Comparison of ENCODE assay signal across 1 cellular context in genomic region chr1:66929999-66930822, GRCh38.
TF ChIP-seq lines count a peak whose summit lies in the region.

No MANE protein-coding gene starts in this region.

TF ChIP-seq in HepG2, 621 proteins besides CTCF, POLR2A, EP300 and RAD21 (continued from another document and continues in another):
- TF ChIP-seq AKNA (CRISPR knock-in tag; IDR thresholded peaks at IDR 0.05; ENCODE audit: borderline replicate concordance) (no peak), RAD51 (IDR thresholded peaks at IDR 0.05; ENCODE audit: borderline replicate concordance) (no peak), POLR2AphosphoS2 (IDR thresholded peaks at IDR 0.05; ENCODE audit: low read depth, low read length) (no peak), ZNF577 (CRISPR knock-in tag; IDR thresholded peaks at IDR 0.05; ENCODE audit: borderline replicate concordance, low read depth) (no peak), ZNF605 (CRISPR knock-in tag; IDR thresholded peaks at IDR 0.05) (peak; percentile 60), POLR2G (IDR thresholded peaks at IDR 0.05; ENCODE audit: low read depth, low read length) (peak; percentile 86), SP2 (CRISPR knock-in tag; IDR thresholded peaks at IDR 0.05) (no peak), SAFB2 (CRISPR knock-in tag; IDR thresholded peaks at IDR 0.05; ENCODE audit: borderline replicate concordance, low read depth) (no peak), ZNF34 (CRISPR knock-in tag; IDR thresholded peaks at IDR 0.05; ENCODE audit: borderline replicate concordance) (no peak), ZNF367 (CRISPR knock-in tag; IDR thresholded peaks at IDR 0.05; ENCODE audit: borderline replicate concordance) (no peak), TOE1 (CRISPR knock-in tag; IDR thresholded peaks at IDR 0.05) (no peak), PAWR (CRISPR knock-in tag; IDR thresholded peaks at IDR 0.05; ENCODE audit: borderline replicate concordance) (peak; percentile 57; the same call in 1 of the 2 replicates), ZBTB43 (CRISPR knock-in tag; conservative IDR thresholded peaks at IDR 0.05) (no peak), ZNF674 (CRISPR knock-in tag; IDR thresholded peaks at IDR 0.05; ENCODE audit: low read depth) (no peak), MEF2D (CRISPR knock-in tag; IDR thresholded peaks at IDR 0.05) (no peak), SKI (IDR thresholded peaks at IDR 0.05; ENCODE audit: partially characterized antibody) (peak; percentile 58), REXO4 (CRISPR knock-in tag; IDR thresholded peaks at IDR 0.05; ENCODE audit: borderline replicate concordance) (no peak), ZNF224 (CRISPR knock-in tag; IDR thresholded peaks at IDR 0.05) (no peak), ZNF772 (CRISPR knock-in tag; IDR thresholded peaks at IDR 0.05) (peak; percentile 49; the same call in 1 of the 2 replicates), ZNF318 (CRISPR knock-in tag; IDR thresholded peaks at IDR 0.05) (no peak), RCOR2 (CRISPR knock-in tag; IDR thresholded peaks at IDR 0.05) (no peak), BORCS8-MEF2B (CRISPR knock-in tag; IDR thresholded peaks at IDR 0.05) (0 out of 2 replicates have a peak, but pooled peaks have one; percentile 70), CSRNP2 (CRISPR knock-in tag; conservative IDR thresholded peaks at IDR 0.05; ENCODE audit: low read depth) (no peak), ZNF10 (CRISPR knock-in tag; IDR thresholded peaks at IDR 0.05; ENCODE audit: borderline replicate concordance, low read depth) (no peak), TFAP4 (IDR thresholded peaks at IDR 0.05; ENCODE audit: borderline replicate concordance, low read depth) (peak; percentile 95), ZNF768 (CRISPR knock-in tag; IDR thresholded peaks at IDR 0.05) (peak; percentile 97; the same call in 1 of the 2 replicates), ZKSCAN8 (CRISPR knock-in tag; IDR thresholded peaks at IDR 0.05; ENCODE audit: borderline replicate concordance) (no peak), ZNF770 (CRISPR knock-in tag; IDR thresholded peaks at IDR 0.05) (peak; percentile 80), ZNF629 (CRISPR knock-in tag; conservative IDR thresholded peaks at IDR 0.05) (no peak), ISL2 (CRISPR knock-in tag; IDR thresholded peaks at IDR 0.05) (no peak; the same call in 1 of the 2 replicates), BATF2 (CRISPR knock-in tag; IDR thresholded peaks at IDR 0.05) (no peak), YEATS4 (CRISPR knock-in tag; IDR thresholded peaks at IDR 0.05; ENCODE audit: borderline replicate concordance) (no peak), HNRNPK (IDR thresholded peaks at IDR 0.05; ENCODE audit: low read depth, low read length, poor library complexity, severe bottlenecking) (peak; percentile 68), PAF1 (CRISPR knock-in tag; IDR thresholded peaks at IDR 0.05) (no peak), ZNF780A (CRISPR knock-in tag; IDR thresholded peaks at IDR 0.05) (no peak), ZFP90 (CRISPR knock-in tag; IDR thresholded peaks at IDR 0.05; ENCODE audit: borderline replicate concordance) (no peak), TP53 (CRISPR knock-in tag; conservative IDR thresholded peaks at IDR 0.05) (no peak), GPBP1L1 (CRISPR knock-in tag; IDR thresholded peaks at IDR 0.05) (no peak), ZNF256 (CRISPR knock-in tag; conservative IDR thresholded peaks at IDR 0.05) (0 out of 2 replicates have a peak, but pooled peaks have one; percentile 52), ZNF432 (CRISPR knock-in tag; IDR thresholded peaks at IDR 0.05; ENCODE audit: borderline replicate concordance) (no peak), ZNF383 (CRISPR knock-in tag; IDR thresholded peaks at IDR 0.05; ENCODE audit: borderline replicate concordance) (no peak), AKAP8 (CRISPR knock-in tag; IDR thresholded peaks at IDR 0.05) (no peak), ZNF138 (CRISPR knock-in tag; IDR thresholded peaks at IDR 0.05; ENCODE audit: low read depth) (no peak), YY1 (IDR thresholded peaks at IDR 0.05; ENCODE audit: insufficient read depth, insufficient replicate concordance, low read depth, low read length) (peak; percentile 93)
